Comparison of ENCODE assay signal across 2 cellular contexts in the genomic region with DNA sequence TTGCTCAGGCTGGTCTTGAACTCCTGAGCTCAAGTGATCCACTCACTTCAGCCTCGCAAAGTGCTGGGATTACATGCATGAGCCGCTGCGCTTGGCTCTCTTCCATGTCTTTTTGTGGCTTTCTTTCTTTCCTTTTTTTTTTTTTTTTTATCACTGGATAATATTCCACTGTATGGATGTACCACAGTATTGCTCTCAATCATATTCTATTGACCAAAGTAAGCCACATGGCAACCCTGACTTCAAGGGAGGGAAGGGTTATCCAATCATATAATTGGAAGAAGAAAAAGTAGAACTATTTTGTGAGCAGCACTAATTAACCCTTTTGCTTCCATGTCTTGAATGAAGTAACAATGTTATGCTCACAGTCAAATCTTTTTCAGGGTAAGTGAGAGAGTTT.
TF ChIP-seq lines count a peak whose summit lies in the region.

No MANE protein-coding gene starts in this region.

TF ChIP-seq in SK-N-SH treated with all-trans-retinoic acid at 6 μM for 48 hours, 23 proteins besides CTCF, POLR2A, EP300 and RAD21:
- TF ChIP-seq RARB (CRISPR knock-in tag; IDR thresholded peaks at IDR 0.05) (no peak), OSR1 (CRISPR knock-in tag; IDR thresholded peaks at IDR 0.05) (no peak), ZNF8 (CRISPR knock-in tag; IDR thresholded peaks at IDR 0.05) (peak; percentile 97), CSDC2 (CRISPR knock-in tag; IDR thresholded peaks at IDR 0.05) (no peak), ISL1 (CRISPR knock-in tag; IDR thresholded peaks at IDR 0.05) (no peak)

TF ChIP-seq in SK-N-SH, 30 proteins besides CTCF, POLR2A, EP300 and RAD21:
- TF ChIP-seq FOSL2 (IDR thresholded peaks at IDR 0.05; ENCODE audit: borderline replicate concordance, low read depth) (no peak), MEF2A (IDR thresholded peaks at IDR 0.05; ENCODE audit: borderline replicate concordance, low read depth) (no peak)
TF ChIP-seq in SK-N-SH: peak in this region for 0.
